ENCODE assay signal across 8 cellular contexts in the genomic region with DNA sequence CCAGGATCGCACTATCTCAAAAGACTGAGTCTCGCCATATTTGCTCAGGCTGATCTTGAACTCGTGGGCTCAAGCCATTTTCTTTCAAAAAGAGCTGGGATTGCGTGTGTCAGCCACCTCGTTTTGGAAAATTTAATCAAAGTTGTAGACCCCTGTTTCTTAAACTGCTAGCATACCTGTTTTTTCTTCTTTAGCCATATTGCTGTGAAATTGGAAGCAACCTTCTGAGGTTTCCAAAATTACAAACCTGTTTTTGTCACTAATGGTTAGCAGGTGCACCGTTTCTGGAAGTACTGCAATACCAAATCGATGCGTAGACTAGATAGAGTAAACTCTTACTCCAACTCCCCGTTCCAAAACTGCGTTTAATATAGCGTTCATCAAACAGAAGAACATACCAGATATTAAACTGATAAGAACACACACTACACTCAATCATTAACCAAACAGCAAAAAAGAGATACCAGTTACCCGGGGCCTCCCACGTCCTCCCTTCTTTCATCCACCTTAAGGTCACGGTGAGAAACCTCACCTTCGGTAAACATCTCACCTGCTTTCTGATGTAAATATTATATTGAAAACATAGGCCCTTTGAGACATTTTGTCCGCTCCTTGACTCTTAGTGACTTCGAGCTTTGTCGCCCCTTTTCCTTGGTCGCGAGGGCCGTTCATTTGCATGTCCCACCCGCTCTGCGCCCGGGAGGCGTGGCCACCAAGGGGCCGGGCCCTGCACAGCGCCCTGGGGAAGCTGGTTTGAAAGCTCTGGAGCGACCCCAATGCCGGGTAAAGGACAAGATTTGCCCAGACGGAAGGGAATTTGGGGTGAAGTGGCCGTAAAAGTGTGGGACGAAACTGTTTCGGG. TPM values are rescaled to one million over a fixed set of nuclear protein-coding genes. Genes with fewer than 3 reads are reported as not detected.
DNase-seq lines count a peak whose midpoint lies in the region; ATAC-seq, FAIRE-seq and TF ChIP-seq lines count a peak whose summit lies in the region.

A gene (minus strand): TSS at position 462 of the 862 bp plus-strand sequence.

- H3K4me1 ChIP-seq in left lung, result peaks cover 0 to 9% of the 10 kb centered on the region in 2 donors

- H3K27ac ChIP-seq in left lung, result peak within 1 kb of the TSS; percentile 69 to 80

- TF ChIP-seq CTCF in left lung (IDR thresholded peaks at IDR 0.05), result no peak

- H3K36me3 Mint-ChIP-seq in dendritic cell treated with granulocyte-macrophage colony-stimulating factor and Interleukin-4, amounts not matched to agents 40 ng/mL and 50 ng/mL, for 4 days (ENCODE audit: low read depth), result peaks cover 6% of the 10 kb centered on the region

- peaks cover 39% of the 10 kb centered on the region for H3K4me1 Mint-ChIP-seq in dendritic cell treated with granulocyte-macrophage colony-stimulating factor and Interleukin-4, amounts not matched to agents 40 ng/mL and 50 ng/mL, for 4 days (ENCODE audit: low read depth)

- no peaks in the 10 kb centered on the region for H3K9me3 Mint-ChIP-seq in dendritic cell treated with granulocyte-macrophage colony-stimulating factor and Interleukin-4, amounts not matched to agents 40 ng/mL and 50 ng/mL, for 4 days

- peak within 1 kb of the TSS; percentile 41 to 60 for H3K4me3 ChIP-seq in left lung

- H3K4me3 Mint-ChIP-seq in dendritic cell treated with granulocyte-macrophage colony-stimulating factor and Interleukin-4, amounts not matched to agents 40 ng/mL and 50 ng/mL, for 4 days, result peak within 1 kb of the TSS; percentile 87

- H3K9me3 ChIP-seq in left lung, result no peaks in the 10 kb centered on the region

- H3K27me3 ChIP-seq in left lung, result no peaks in the 10 kb centered on the region

- DNase-seq in NCI-H226 (peak; percentile 95), left lung (peak; percentile 66 to 91)
- peak; percentile 84 for DNase-seq in activated CD4-positive, alpha-beta T cell treated with anti-CD3 and anti-CD28 coated beads for 48 hours
- peak; percentile 55 for DNase-seq in stimulated activated CD4-positive, alpha-beta T cell treated with anti-CD3 and anti-CD28 coated beads, Interleukin-2, amount 100 ng/mL, for 4 hours (ENCODE audit: low read depth)

- peak; percentile 83 for ATAC-seq in GM18867 (IDR thresholded peaks at IDR 0.05; ENCODE audit: unreplicated experiment)
- ATAC-seq in HG03108 (IDR thresholded peaks at IDR 0.05; ENCODE audit: unreplicated experiment), result peak; percentile 78
- ATAC-seq in left lung, result peak; percentile 94

- H3K36me3 ChIP-seq in left lung, result no peaks in the 10 kb centered on the region

- H3K27me3 Mint-ChIP-seq in dendritic cell treated with granulocyte-macrophage colony-stimulating factor and Interleukin-4, amounts not matched to agents 40 ng/mL and 50 ng/mL, for 4 days, result peaks cover 1% of the 10 kb centered on the region

- intact Hi-C loops in dendritic cell treated with granulocyte-macrophage colony-stimulating factor and Interleukin-4, amounts not matched to agents 40 ng/mL and 50 ng/mL, for 4 days (cut with micrococcal nuclease), result loop anchor here (1.0 kb wide), 1 partner anchor 39 kb away; a partner anchor contains a TSS
- intact Hi-C loops in left lung (cut with DNase I), result no loop called here

- peak within 1 kb of the TSS; percentile 93 for H3K27ac Mint-ChIP-seq in dendritic cell treated with granulocyte-macrophage colony-stimulating factor and Interleukin-4, amounts not matched to agents 40 ng/mL and 50 ng/mL, for 4 days

- peak; percentile 43 for FAIRE-seq in A204.1 (lab: Jason Lieb, UNC)

RNA-seq across cellular contexts. Expression of the gene that starts here (rescaled TPM):
- not detected for total RNA-seq in left lung

Comparison
In these comparisons a context has a peak if more than half of its experiments do, and no peak if none do; other contexts are left out.
1. Peak in every context shown above with its lines: DNase-seq, ATAC-seq, H3K4me3 ChIP-seq and H3K27ac ChIP-seq.
2. Peak in DNase-seq, ATAC-seq, H3K4me3 ChIP-seq and H3K27ac ChIP-seq in left lung; RNA of the gene not detected or under 1 TPM.